Comparison of ENCODE assay signal across 16 cellular contexts in genomic region chr15:85100186-85100937, GRCh38.
DNase-seq lines count a peak whose midpoint lies in the region; ATAC-seq, FAIRE-seq and TF ChIP-seq lines count a peak whose summit lies in the region.
"Had no signal": no experiment of that assay in that cellular context is flagged by ENCODE, and none has a peak within 500 bp of the region (broad histone marks: within the 10 kb centered on the region; RNA-seq: fewer than 3 reads in every experiment).

No MANE protein-coding gene starts in this region.

- no peaks in the 10 kb centered on the region for H3K27me3 ChIP-seq in dorsolateral prefrontal cortex
- no peaks in the 10 kb centered on the region for H3K27me3 ChIP-seq in esophagus squamous epithelium
- H3K27me3 ChIP-seq: uterus had no signal

- H3K27ac ChIP-seq in dorsolateral prefrontal cortex (peak overlapping the region in 58 of 59 donors; percentile 40 to 100 (median 89)), substantia nigra (ENCODE audit: low read depth, low read length, poor library complexity, severe bottlenecking) (peak overlapping the region; percentile 79), esophagus squamous epithelium (no peak overlapping the region)
- H3K27ac ChIP-seq: uterus had no signal

- peaks cover 0 to 3% of the 10 kb centered on the region in 2 donors for H3K36me3 Mint-ChIP-seq in activated T-cell treated with anti-CD3 and anti-CD28 coated beads, Interleukin-2, amount 50 U/mL, for 72 hours (ENCODE audit: insufficient read depth in 2 of 2)
- peaks cover 11% of the 10 kb centered on the region for H3K36me3 Mint-ChIP-seq in activated T-cell treated with anti-CD3 and anti-CD28 coated beads, Interleukin-2, amount 50 U/mL, for 24 hours (ENCODE audit: low read depth)

- TF ChIP-seq CTCF in dorsolateral prefrontal cortex (IDR thresholded peaks at IDR 0.05 in 54 of 56, conservative IDR thresholded peaks at IDR 0.05 in 2 of 56; ENCODE audit: low read depth in 1 of 56, partially characterized antibody in 56 of 56) (no peak), esophagus squamous epithelium (IDR thresholded peaks at IDR 0.05) (no peak)

- TF ChIP-seq POLR2A in esophagus squamous epithelium (IDR thresholded peaks at IDR 0.05): no peak

- no peaks in the 10 kb centered on the region for H3K27me3 Mint-ChIP-seq in activated T-cell treated with anti-CD3 and anti-CD28 coated beads, Interleukin-2, amount 50 U/mL, for 72 hours (ENCODE audit: low read depth)
- no peaks in the 10 kb centered on the region for H3K27me3 Mint-ChIP-seq in activated T-cell treated with anti-CD3 and anti-CD28 coated beads, Interleukin-2, amount 50 U/mL, for 24 hours
- H3K27me3 Mint-ChIP-seq: activated naive CD8-positive, alpha-beta T cell had no signal

- no peak overlapping the region for H3K27ac Mint-ChIP-seq in activated T-cell treated with anti-CD3 and anti-CD28 coated beads, Interleukin-2, amount 50 U/mL, for 72 hours
- H3K27ac Mint-ChIP-seq in activated T-cell treated with anti-CD3 and anti-CD28 coated beads, Interleukin-2, amount 50 U/mL, for 24 hours: no peak overlapping the region
- H3K27ac Mint-ChIP-seq: activated naive CD8-positive, alpha-beta T cell had no signal

- H3K4me1 Mint-ChIP-seq in activated T-cell treated with anti-CD3 and anti-CD28 coated beads, Interleukin-2, amount 50 U/mL, for 72 hours (ENCODE audit: low read depth): no peaks in the 10 kb centered on the region
- peaks cover 3% of the 10 kb centered on the region for H3K4me1 Mint-ChIP-seq in activated T-cell treated with anti-CD3 and anti-CD28 coated beads, Interleukin-2, amount 50 U/mL, for 24 hours (ENCODE audit: low read depth)

- DNase-seq in activated T-cell treated with anti-CD3 and anti-CD28 coated beads, Interleukin-2, amount 50 U/mL, for 72 hours: no peak
- no peak for DNase-seq in activated T-cell treated with anti-CD3 and anti-CD28 coated beads, Interleukin-2, amount 50 U/mL, for 24 hours
- DNase-seq in NCI-H510A (lab: John Stamatoyannopoulos, UW): peak; percentile 26
- DNase-seq in dorsolateral prefrontal cortex: no peak
- no peak for DNase-seq in substantia nigra (lab: John Stamatoyannopoulos, UW)
- DNase-seq in Right ventricle myocardium inferior (ENCODE audit: missing footprints): no peak
- no peak for DNase-seq in esophagus squamous epithelium (lab: John Stamatoyannopoulos, UW)
- no peak for DNase-seq in RCC 7860 (ENCODE audit: low spot score)
- DNase-seq: foreskin fibroblast, GOT3, kidney glomerular epithelial cell, NCI-H1417 treated with DMSO at 0.1 percent for 48 hours, SK-N-SH, small intestine, uterus had no signal

- H3K4me3 Mint-ChIP-seq in activated T-cell treated with anti-CD3 and anti-CD28 coated beads, Interleukin-2, amount 50 U/mL, for 72 hours: no peak overlapping the region
- H3K4me3 Mint-ChIP-seq in activated T-cell treated with anti-CD3 and anti-CD28 coated beads, Interleukin-2, amount 50 U/mL, for 24 hours: no peak overlapping the region
- H3K4me3 Mint-ChIP-seq: activated naive CD8-positive, alpha-beta T cell had no signal

- no peaks in the 10 kb centered on the region for H3K4me1 ChIP-seq in esophagus squamous epithelium
- H3K4me1 ChIP-seq: uterus had no signal

- H3K36me3 ChIP-seq in esophagus squamous epithelium: peaks cover 0 to 40% (median 0%) of the 10 kb centered on the region in 3 donors
- H3K36me3 ChIP-seq: uterus had no signal

- FAIRE-seq in RCC 7860 (lab: Jason Lieb, UNC): no peak
- FAIRE-seq: small intestine had no signal

- WGBS in esophagus squamous epithelium, 2 donors: 75 to 95% methylated on average over 8 to 10 of the region's 10 CpGs

- intact Hi-C loops in dorsolateral prefrontal cortex (cut with DNase I): loop anchor here in 1 of 2 donors (10.0 kb wide), 2 partner anchors 236 to 516 kb away; no protein-coding TSS in a partner anchor
- intact Hi-C loops in Right ventricle myocardium inferior (cut with DNase I): no loop called here
- intact Hi-C loops in esophagus squamous epithelium (cut with DNase I): no loop called here

- ATAC-seq in activated T-cell treated with anti-CD3 and anti-CD28 coated beads, Interleukin-2, amount 50 U/mL, for 72 hours (replicated peaks in 1 of 2): peak; percentile 26 to 37
- no peak for ATAC-seq in Right ventricle myocardium inferior

- H3K9me3 ChIP-seq in esophagus squamous epithelium: no peaks in the 10 kb centered on the region
- H3K9me3 ChIP-seq: SK-N-SH, uterus had no signal

- H3K4me3 ChIP-seq in dorsolateral prefrontal cortex (no peak overlapping the region), esophagus squamous epithelium (no peak overlapping the region)
- H3K4me3 ChIP-seq: uterus had no signal

- no peaks in the 10 kb centered on the region for H3K9me3 Mint-ChIP-seq in activated T-cell treated with anti-CD3 and anti-CD28 coated beads, Interleukin-2, amount 50 U/mL, for 72 hours
- H3K9me3 Mint-ChIP-seq in activated T-cell treated with anti-CD3 and anti-CD28 coated beads, Interleukin-2, amount 50 U/mL, for 24 hours: no peaks in the 10 kb centered on the region

Comparison
In these comparisons a context has a peak if more than half of its experiments do, and no peak if none do; other contexts are left out.
1. H3K27ac ChIP-seq: peak in dorsolateral prefrontal cortex (58 of 59) and substantia nigra (single experiment); none in esophagus squamous epithelium (0 of 4).